1 cellular context compared by ENCODE assay signal in the genomic region with DNA sequence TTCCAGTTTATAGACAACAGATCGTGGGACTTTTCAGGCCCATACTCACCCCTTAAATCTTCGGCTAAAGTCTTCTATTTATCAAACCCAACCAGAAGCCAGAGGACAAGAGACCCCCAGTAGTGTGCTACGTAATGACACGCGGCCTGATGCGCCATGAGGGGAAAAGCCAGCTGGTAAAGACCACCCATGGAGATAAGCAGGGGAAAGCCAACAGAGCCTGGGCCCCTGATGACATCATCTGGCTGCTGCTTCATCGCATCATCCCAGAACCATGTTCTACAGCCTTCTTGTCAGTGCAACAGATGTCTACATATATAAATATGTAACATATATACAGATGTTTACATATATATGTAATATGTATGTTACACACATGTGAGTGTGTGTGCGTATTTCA.
TF ChIP-seq lines count a peak whose summit lies in the region.

No MANE protein-coding gene starts in this region.

TF ChIP-seq in HEK293, 187 proteins besides CTCF, POLR2A, EP300 and RAD21 (continued from another document):
- TF ChIP-seq, protein P1, sequence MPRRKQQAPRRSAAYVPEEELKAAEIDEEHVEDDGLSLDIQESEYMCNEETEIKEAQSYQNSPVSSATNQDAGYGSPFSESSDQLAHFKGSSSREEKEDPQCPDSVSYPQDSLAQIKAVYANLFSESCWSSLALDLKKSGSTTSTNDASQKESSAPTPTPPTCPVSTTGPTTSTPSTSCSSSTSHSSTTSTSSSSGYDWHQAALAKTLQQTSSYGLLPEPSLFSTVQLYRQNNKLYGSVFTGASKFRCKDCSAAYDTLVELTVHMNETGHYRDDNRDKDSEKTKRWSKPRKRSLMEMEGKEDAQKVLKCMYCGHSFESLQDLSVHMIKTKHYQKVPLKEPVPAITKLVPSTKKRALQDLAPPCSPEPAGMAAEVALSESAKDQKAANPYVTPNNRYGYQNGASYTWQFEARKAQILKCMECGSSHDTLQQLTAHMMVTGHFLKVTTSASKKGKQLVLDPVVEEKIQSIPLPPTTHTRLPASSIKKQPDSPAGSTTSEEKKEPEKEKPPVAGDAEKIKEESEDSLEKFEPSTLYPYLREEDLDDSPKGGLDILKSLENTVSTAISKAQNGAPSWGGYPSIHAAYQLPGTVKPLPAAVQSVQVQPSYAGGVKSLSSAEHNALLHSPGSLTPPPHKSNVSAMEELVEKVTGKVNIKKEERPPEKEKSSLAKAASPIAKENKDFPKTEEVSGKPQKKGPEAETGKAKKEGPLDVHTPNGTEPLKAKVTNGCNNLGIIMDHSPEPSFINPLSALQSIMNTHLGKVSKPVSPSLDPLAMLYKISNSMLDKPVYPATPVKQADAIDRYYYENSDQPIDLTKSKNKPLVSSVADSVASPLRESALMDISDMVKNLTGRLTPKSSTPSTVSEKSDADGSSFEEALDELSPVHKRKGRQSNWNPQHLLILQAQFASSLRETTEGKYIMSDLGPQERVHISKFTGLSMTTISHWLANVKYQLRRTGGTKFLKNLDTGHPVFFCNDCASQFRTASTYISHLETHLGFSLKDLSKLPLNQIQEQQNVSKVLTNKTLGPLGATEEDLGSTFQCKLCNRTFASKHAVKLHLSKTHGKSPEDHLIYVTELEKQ (tag by site-specific recombination; IDR thresholded peaks at IDR 0.05; ENCODE audit: borderline replicate concordance) = no peak
- TF ChIP-seq, protein P2, sequence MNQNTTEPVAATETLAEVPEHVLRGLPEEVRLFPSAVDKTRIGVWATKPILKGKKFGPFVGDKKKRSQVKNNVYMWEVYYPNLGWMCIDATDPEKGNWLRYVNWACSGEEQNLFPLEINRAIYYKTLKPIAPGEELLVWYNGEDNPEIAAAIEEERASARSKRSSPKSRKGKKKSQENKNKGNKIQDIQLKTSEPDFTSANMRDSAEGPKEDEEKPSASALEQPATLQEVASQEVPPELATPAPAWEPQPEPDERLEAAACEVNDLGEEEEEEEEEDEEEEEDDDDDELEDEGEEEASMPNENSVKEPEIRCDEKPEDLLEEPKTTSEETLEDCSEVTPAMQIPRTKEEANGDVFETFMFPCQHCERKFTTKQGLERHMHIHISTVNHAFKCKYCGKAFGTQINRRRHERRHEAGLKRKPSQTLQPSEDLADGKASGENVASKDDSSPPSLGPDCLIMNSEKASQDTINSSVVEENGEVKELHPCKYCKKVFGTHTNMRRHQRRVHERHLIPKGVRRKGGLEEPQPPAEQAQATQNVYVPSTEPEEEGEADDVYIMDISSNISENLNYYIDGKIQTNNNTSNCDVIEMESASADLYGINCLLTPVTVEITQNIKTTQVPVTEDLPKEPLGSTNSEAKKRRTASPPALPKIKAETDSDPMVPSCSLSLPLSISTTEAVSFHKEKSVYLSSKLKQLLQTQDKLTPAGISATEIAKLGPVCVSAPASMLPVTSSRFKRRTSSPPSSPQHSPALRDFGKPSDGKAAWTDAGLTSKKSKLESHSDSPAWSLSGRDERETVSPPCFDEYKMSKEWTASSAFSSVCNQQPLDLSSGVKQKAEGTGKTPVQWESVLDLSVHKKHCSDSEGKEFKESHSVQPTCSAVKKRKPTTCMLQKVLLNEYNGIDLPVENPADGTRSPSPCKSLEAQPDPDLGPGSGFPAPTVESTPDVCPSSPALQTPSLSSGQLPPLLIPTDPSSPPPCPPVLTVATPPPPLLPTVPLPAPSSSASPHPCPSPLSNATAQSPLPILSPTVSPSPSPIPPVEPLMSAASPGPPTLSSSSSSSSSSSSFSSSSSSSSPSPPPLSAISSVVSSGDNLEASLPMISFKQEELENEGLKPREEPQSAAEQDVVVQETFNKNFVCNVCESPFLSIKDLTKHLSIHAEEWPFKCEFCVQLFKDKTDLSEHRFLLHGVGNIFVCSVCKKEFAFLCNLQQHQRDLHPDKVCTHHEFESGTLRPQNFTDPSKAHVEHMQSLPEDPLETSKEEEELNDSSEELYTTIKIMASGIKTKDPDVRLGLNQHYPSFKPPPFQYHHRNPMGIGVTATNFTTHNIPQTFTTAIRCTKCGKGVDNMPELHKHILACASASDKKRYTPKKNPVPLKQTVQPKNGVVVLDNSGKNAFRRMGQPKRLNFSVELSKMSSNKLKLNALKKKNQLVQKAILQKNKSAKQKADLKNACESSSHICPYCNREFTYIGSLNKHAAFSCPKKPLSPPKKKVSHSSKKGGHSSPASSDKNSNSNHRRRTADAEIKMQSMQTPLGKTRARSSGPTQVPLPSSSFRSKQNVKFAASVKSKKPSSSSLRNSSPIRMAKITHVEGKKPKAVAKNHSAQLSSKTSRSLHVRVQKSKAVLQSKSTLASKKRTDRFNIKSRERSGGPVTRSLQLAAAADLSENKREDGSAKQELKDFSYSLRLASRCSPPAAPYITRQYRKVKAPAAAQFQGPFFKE (tag by site-specific recombination; IDR thresholded peaks at IDR 0.05; ENCODE audit: borderline replicate concordance) = no peak
- TF ChIP-seq, protein P3, sequence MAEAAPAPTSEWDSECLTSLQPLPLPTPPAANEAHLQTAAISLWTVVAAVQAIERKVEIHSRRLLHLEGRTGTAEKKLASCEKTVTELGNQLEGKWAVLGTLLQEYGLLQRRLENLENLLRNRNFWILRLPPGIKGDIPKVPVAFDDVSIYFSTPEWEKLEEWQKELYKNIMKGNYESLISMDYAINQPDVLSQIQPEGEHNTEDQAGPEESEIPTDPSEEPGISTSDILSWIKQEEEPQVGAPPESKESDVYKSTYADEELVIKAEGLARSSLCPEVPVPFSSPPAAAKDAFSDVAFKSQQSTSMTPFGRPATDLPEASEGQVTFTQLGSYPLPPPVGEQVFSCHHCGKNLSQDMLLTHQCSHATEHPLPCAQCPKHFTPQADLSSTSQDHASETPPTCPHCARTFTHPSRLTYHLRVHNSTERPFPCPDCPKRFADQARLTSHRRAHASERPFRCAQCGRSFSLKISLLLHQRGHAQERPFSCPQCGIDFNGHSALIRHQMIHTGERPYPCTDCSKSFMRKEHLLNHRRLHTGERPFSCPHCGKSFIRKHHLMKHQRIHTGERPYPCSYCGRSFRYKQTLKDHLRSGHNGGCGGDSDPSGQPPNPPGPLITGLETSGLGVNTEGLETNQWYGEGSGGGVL (tag by site-specific recombination; IDR thresholded peaks at IDR 0.05) = 0 out of 2 replicates have a peak, but pooled peaks have one; percentile 20
- TF ChIP-seq, protein P4, sequence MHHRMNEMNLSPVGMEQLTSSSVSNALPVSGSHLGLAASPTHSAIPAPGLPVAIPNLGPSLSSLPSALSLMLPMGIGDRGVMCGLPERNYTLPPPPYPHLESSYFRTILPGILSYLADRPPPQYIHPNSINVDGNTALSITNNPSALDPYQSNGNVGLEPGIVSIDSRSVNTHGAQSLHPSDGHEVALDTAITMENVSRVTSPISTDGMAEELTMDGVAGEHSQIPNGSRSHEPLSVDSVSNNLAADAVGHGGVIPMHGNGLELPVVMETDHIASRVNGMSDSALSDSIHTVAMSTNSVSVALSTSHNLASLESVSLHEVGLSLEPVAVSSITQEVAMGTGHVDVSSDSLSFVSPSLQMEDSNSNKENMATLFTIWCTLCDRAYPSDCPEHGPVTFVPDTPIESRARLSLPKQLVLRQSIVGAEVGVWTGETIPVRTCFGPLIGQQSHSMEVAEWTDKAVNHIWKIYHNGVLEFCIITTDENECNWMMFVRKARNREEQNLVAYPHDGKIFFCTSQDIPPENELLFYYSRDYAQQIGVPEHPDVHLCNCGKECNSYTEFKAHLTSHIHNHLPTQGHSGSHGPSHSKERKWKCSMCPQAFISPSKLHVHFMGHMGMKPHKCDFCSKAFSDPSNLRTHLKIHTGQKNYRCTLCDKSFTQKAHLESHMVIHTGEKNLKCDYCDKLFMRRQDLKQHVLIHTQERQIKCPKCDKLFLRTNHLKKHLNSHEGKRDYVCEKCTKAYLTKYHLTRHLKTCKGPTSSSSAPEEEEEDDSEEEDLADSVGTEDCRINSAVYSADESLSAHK (tag by site-specific recombination; IDR thresholded peaks at IDR 0.05) = no peak
- TF ChIP-seq, protein P5, sequence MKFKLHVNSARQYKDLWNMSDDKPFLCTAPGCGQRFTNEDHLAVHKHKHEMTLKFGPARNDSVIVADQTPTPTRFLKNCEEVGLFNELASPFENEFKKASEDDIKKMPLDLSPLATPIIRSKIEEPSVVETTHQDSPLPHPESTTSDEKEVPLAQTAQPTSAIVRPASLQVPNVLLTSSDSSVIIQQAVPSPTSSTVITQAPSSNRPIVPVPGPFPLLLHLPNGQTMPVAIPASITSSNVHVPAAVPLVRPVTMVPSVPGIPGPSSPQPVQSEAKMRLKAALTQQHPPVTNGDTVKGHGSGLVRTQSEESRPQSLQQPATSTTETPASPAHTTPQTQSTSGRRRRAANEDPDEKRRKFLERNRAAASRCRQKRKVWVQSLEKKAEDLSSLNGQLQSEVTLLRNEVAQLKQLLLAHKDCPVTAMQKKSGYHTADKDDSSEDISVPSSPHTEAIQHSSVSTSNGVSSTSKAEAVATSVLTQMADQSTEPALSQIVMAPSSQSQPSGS (tag by site-specific recombination; IDR thresholded peaks at IDR 0.05; ENCODE audit: low read depth) = peak; percentile 48; the same call in 1 of the 2 replicates
- TF ChIP-seq ZNF366 (tag by site-specific recombination; conservative IDR thresholded peaks at IDR 0.05) (no peak), ZBTB1 (tag by site-specific recombination; IDR thresholded peaks at IDR 0.05) (no peak), SCRT2 (tag by site-specific recombination; IDR thresholded peaks at IDR 0.05) (peak; percentile 76), ZBTB21 (tag by site-specific recombination; IDR thresholded peaks at IDR 0.05) (peak; percentile 83), ZNF629 (tag by site-specific recombination; IDR thresholded peaks at IDR 0.05) (peak; percentile 49; the same call in 1 of the 2 replicates)
- TF ChIP-seq, protein P6, sequence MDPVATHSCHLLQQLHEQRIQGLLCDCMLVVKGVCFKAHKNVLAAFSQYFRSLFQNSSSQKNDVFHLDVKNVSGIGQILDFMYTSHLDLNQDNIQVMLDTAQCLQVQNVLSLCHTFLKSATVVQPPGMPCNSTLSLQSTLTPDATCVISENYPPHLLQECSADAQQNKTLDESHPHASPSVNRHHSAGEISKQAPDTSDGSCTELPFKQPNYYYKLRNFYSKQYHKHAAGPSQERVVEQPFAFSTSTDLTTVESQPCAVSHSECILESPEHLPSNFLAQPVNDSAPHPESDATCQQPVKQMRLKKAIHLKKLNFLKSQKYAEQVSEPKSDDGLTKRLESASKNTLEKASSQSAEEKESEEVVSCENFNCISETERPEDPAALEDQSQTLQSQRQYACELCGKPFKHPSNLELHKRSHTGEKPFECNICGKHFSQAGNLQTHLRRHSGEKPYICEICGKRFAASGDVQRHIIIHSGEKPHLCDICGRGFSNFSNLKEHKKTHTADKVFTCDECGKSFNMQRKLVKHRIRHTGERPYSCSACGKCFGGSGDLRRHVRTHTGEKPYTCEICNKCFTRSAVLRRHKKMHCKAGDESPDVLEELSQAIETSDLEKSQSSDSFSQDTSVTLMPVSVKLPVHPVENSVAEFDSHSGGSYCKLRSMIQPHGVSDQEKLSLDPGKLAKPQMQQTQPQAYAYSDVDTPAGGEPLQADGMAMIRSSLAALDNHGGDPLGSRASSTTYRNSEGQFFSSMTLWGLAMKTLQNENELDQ (tag by site-specific recombination; IDR thresholded peaks at IDR 0.05; ENCODE audit: low read depth) = no peak
- TF ChIP-seq, protein P7, sequence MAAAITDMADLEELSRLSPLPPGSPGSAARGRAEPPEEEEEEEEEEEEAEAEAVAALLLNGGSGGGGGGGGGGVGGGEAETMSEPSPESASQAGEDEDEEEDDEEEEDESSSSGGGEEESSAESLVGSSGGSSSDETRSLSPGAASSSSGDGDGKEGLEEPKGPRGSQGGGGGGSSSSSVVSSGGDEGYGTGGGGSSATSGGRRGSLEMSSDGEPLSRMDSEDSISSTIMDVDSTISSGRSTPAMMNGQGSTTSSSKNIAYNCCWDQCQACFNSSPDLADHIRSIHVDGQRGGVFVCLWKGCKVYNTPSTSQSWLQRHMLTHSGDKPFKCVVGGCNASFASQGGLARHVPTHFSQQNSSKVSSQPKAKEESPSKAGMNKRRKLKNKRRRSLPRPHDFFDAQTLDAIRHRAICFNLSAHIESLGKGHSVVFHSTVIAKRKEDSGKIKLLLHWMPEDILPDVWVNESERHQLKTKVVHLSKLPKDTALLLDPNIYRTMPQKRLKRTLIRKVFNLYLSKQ (tag by site-specific recombination; IDR thresholded peaks at IDR 0.05; ENCODE audit: borderline replicate concordance) = no peak
